In genomic region chr6:7725412-7725811, GRCh38 we compare ENCODE assay signal across 9 cellular contexts. TPM values are rescaled to one million over a fixed set of nuclear protein-coding genes. Genes with fewer than 3 reads are reported as not detected.
DNase-seq lines count a peak whose midpoint lies in the region; ATAC-seq and TF ChIP-seq lines count a peak whose summit lies in the region.
"Had no signal": no experiment of that assay in that cellular context is flagged by ENCODE, and none has a peak within 500 bp of the region (broad histone marks: within the 10 kb centered on the region; RNA-seq: fewer than 3 reads in every experiment).

No MANE protein-coding gene starts in this region.

- no CpG with 5 or more reads among the region's 10 CpGs for WGBS in IMR-90 (ENCODE audit: extremely low coverage in 2 of 2, insufficient read length in 1 of 2), 2 experiments

- H3K9me3 ChIP-seq in IMR-90 (ENCODE audit: control insufficient read depth, insufficient read depth, low read length) = no peaks in the 10 kb centered on the region
- H3K9me3 ChIP-seq in breast epithelium = no peaks in the 10 kb centered on the region

- no peak overlapping the region for H4K5ac ChIP-seq in IMR-90 (ENCODE audit: low read depth, low read length)

- intact Hi-C loops in IMR-90 (cut with micrococcal nuclease) (no loop called here), breast epithelium (cut with DNase I; ENCODE audit: low total_unique reads) (no loop called here)

- H2BK15ac ChIP-seq in IMR-90 (ENCODE audit: low read depth, low read length) = no peak overlapping the region

- H3K27me3 ChIP-seq in ACC112 (ENCODE audit: insufficient read depth, low read length) (peaks cover 23% of the 10 kb centered on the region), IMR-90 (ENCODE audit: control insufficient read depth, insufficient read depth, low read length) (peaks cover 45% of the 10 kb centered on the region), breast epithelium (peaks cover 3 to 48% of the 10 kb centered on the region in 2 donors)

- H2AK9ac ChIP-seq in IMR-90 (replicated peaks; ENCODE audit: low read depth, low read length, poor library complexity) = no peak overlapping the region

- H3K18ac ChIP-seq in IMR-90 (ENCODE audit: low read depth, low read length) = no peak overlapping the region

- no TSS peak for BruUV-seq in IMR-90 (replicated peaks; lab: Mats Ljungman, UMichigan)

- H3K4me2 ChIP-seq in IMR-90 (ENCODE audit: low read depth, low read length) = peak overlapping the region; percentile 87

- H3K79me2 ChIP-seq in ACC112 (ENCODE audit: control insufficient read depth, insufficient read depth, low read length, unreplicated experiment) = no peaks in the 10 kb centered on the region

- in situ Hi-C loops in IMR-90 (cut with MboI; ENCODE audit: low sequenced_read_pairs) = loop anchor here (10.0 kb wide), 1 partner anchor 169 kb away; no protein-coding TSS in a partner anchor

- no peak overlapping the region for H3K14ac ChIP-seq in IMR-90 (replicated peaks; ENCODE audit: low read depth, low read length)

- H3K4me3 ChIP-seq in ACC112 (ENCODE audit: low read depth, low read length) (peak overlapping the region; percentile 79), IMR-90 (ENCODE audit: insufficient read depth, low read depth, low read length) (peak overlapping the region; percentile 60), breast epithelium (peak overlapping the region; percentile 59 to 89 (median 62))

- DNase-seq in IMR-90 = no peak
- no peak for DNase-seq in breast epithelium (ENCODE audit: low spot score in 2 of 2)
- DNase-seq in naive thymus-derived CD8-positive, alpha-beta T cell = no peak
- no peak for DNase-seq in NCI-H2171 (lab: John Stamatoyannopoulos, UW)
- no peak for DNase-seq in CD1c-positive myeloid dendritic cell (ENCODE audit: extremely low spot score)
- DNase-seq in HCEC 1CT = no peak
- DNase-seq: DND-41 had no signal

- no peak overlapping the region for H2BK120ac ChIP-seq in IMR-90 (ENCODE audit: low read depth, low read length)

- H3K36me3 Mint-ChIP-seq in naive thymus-derived CD8-positive, alpha-beta T cell = peaks cover 0 to 4% (median 2%) of the 10 kb centered on the region in 3 donors

- H3K4me1 ChIP-seq in ACC112 (ENCODE audit: control insufficient read depth, insufficient read depth, low read length, unreplicated experiment) (peaks cover 14% of the 10 kb centered on the region), IMR-90 (ENCODE audit: control insufficient read depth, insufficient read depth, low read length) (peaks cover 3% of the 10 kb centered on the region; the same call in 1 of the 2 replicates), breast epithelium (peaks cover 0 to 11% of the 10 kb centered on the region in 2 donors)

- H3K56ac ChIP-seq in IMR-90 (ENCODE audit: extremely low read depth, insufficient read depth, low read length) = no peak overlapping the region

- no peaks in the 10 kb centered on the region for H4K20me1 ChIP-seq in IMR-90 (ENCODE audit: insufficient read depth, low read length)

- H3K36me3 ChIP-seq in ACC112 (ENCODE audit: insufficient read depth, low read length) (no peaks in the 10 kb centered on the region), IMR-90 (ENCODE audit: control insufficient read depth, insufficient read depth, low read length) (no peaks in the 10 kb centered on the region), breast epithelium (no peaks in the 10 kb centered on the region)

- H2BK20ac ChIP-seq in IMR-90 (ENCODE audit: low read depth, low read length) = no peak overlapping the region

- H3K9me3 Mint-ChIP-seq in naive thymus-derived CD8-positive, alpha-beta T cell = no peaks in the 10 kb centered on the region

- no peak overlapping the region for H3K27ac ChIP-seq in ACC112 (ENCODE audit: low read depth, low read length)
- H3K27ac ChIP-seq in IMR-90 (ENCODE audit: insufficient read depth, low read length) = no peak overlapping the region
- H3K27ac ChIP-seq in breast epithelium = no peak overlapping the region

- H2BK5ac ChIP-seq in IMR-90 (ENCODE audit: low read depth, low read length, poor library complexity, severe bottlenecking) = no peak overlapping the region

- CTCF ChIA-PET in IMR-90 (lab: Yijun Ruan, JAX) = interaction anchor here (0.8 to 1.3 kb wide), 2 partner anchors 267 to 281 kb away, joined by 4 read pairs; no protein-coding TSS in a partner anchor

- peak overlapping the region in 1 of 10 donors; percentile 22 for H3K27ac Mint-ChIP-seq in naive thymus-derived CD8-positive, alpha-beta T cell

- no peak overlapping the region for H4K8ac ChIP-seq in IMR-90 (ENCODE audit: low read depth in 2 of 2, low read length in 2 of 2)

- no peak for TF ChIP-seq POLR2A in IMR-90 (IDR thresholded peaks at IDR 0.05; ENCODE audit: low read depth, low read length)
- TF ChIP-seq POLR2A in breast epithelium (IDR thresholded peaks at IDR 0.05) = no peak

- no peak overlapping the region for H4K91ac ChIP-seq in IMR-90 (ENCODE audit: insufficient read depth, low read depth, low read length)

- no peak overlapping the region for H3K23ac ChIP-seq in IMR-90 (ENCODE audit: low read depth, low read length)

- TF ChIP-seq CTCF in IMR-90 (conservative IDR thresholded peaks at IDR 0.05; ENCODE audit: low read depth, low read length) (no peak), breast epithelium (IDR thresholded peaks at IDR 0.05) (no peak)

- no peak for ATAC-seq in IMR-90 (ENCODE audit: low read depth)
- no peak for ATAC-seq in naive thymus-derived CD8-positive, alpha-beta T cell
- ATAC-seq in GM18519 (IDR thresholded peaks at IDR 0.05; ENCODE audit: low FRiP score, unreplicated experiment) = no peak

- no peak overlapping the region for H3K4ac ChIP-seq in IMR-90 (ENCODE audit: low read depth, low read length)

- H3K4me3 Mint-ChIP-seq in naive thymus-derived CD8-positive, alpha-beta T cell = peak overlapping the region; percentile 62 to 82 (median 79)

- H3K9ac ChIP-seq in IMR-90 (ENCODE audit: low read depth, low read length) = no peak overlapping the region

- no peak overlapping the region for H2AK5ac ChIP-seq in IMR-90 (ENCODE audit: low read depth, low read length)

- dilution Hi-C loops in IMR-90 (cut with HindIII; ENCODE audit: low sequenced_read_pairs, unreplicated experiment) = no loop called here

- no peaks in the 10 kb centered on the region for H3K79me1 ChIP-seq in IMR-90 (ENCODE audit: low read depth in 1 of 2, low read length in 2 of 2)

- no peak for TF ChIP-seq RAD21 in IMR-90 (IDR thresholded peaks at IDR 0.05; ENCODE audit: low read length)

- H3K27me3 Mint-ChIP-seq in naive thymus-derived CD8-positive, alpha-beta T cell = peaks cover 40 to 74% (median 57%) of the 10 kb centered on the region in 5 donors

- POLR2A ChIA-PET in IMR-90 (lab: Charles Lee; ENCODE audit: unreplicated experiment) = no interaction called here
- POLR2A ChIA-PET in naive thymus-derived CD8-positive, alpha-beta T cell (lab: Charles Lee) = no interaction called here

- H2AFZ ChIP-seq in ACC112 (ENCODE audit: low read length, unreplicated experiment) (no peak overlapping the region), IMR-90 (replicated peaks; ENCODE audit: low read length, poor library complexity) (no peak overlapping the region)

- peaks cover 1 to 28% (median 23%) of the 10 kb centered on the region in 4 donors for H3K4me1 Mint-ChIP-seq in naive thymus-derived CD8-positive, alpha-beta T cell

- no peaks in the 10 kb centered on the region for H3K9me1 ChIP-seq in IMR-90 (ENCODE audit: insufficient read depth, low read length)

TF ChIP-seq in IMR-90, 13 proteins besides CTCF, POLR2A, EP300 and RAD21:
- TF ChIP-seq SMC3 (IDR thresholded peaks at IDR 0.05; ENCODE audit: low read depth, low read length) (no peak), MAFK (IDR thresholded peaks at IDR 0.05; ENCODE audit: low read depth, low read length) (no peak), NFE2L2 (IDR thresholded peaks at IDR 0.05; ENCODE audit: low read depth, low read length) (no peak), RCOR1 (IDR thresholded peaks at IDR 0.05; ENCODE audit: insufficient replicate concordance, low read length) (no peak), BHLHE40 (IDR thresholded peaks at IDR 0.05; ENCODE audit: low read depth, low read length) (no peak), RFX5 (IDR thresholded peaks at IDR 0.05; ENCODE audit: low read depth, low read length) (no peak), MAZ (IDR thresholded peaks at IDR 0.05; ENCODE audit: borderline replicate concordance, low read depth, low read length) (no peak), CHD1 (IDR thresholded peaks at IDR 0.05; ENCODE audit: low read depth, low read length) (no peak), FOS (IDR thresholded peaks at IDR 0.05; ENCODE audit: low read depth, low read length) (no peak), MXI1 (IDR thresholded peaks at IDR 0.05; ENCODE audit: borderline replicate concordance, low read depth, low read length) (no peak), CEBPB (IDR thresholded peaks at IDR 0.05; ENCODE audit: low read depth, low read length) (no peak), ELK1 (IDR thresholded peaks at IDR 0.05; ENCODE audit: borderline replicate concordance, low read depth, low read length) (no peak)
- TF ChIP-seq, protein P1, sequence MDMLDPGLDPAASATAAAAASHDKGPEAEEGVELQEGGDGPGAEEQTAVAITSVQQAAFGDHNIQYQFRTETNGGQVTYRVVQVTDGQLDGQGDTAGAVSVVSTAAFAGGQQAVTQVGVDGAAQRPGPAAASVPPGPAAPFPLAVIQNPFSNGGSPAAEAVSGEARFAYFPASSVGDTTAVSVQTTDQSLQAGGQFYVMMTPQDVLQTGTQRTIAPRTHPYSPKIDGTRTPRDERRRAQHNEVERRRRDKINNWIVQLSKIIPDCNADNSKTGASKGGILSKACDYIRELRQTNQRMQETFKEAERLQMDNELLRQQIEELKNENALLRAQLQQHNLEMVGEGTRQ (IDR thresholded peaks at IDR 0.05; ENCODE audit: low read depth, low read length) = no peak
TF ChIP-seq in IMR-90: peak in this region for 0.

RNA-seq across cellular contexts. Expression of gene BMP6, which starts 0.5 kb away (rescaled TPM):
- 0.18 and 0.28 TPM in 2 replicates for total RNA-seq in IMR-90 (2012; rRNA removed)
- 0.19 TPM in 2 replicates for polyA plus RNA-seq in IMR-90 (2012; rRNA removed)
- polyA plus RNA-seq in IMR-90 (2012; cell fraction: cytosol; rRNA removed) = 0.14 and 0.20 TPM in 2 replicates
- polyA plus RNA-seq in IMR-90 (2012; cell fraction: nucleus; rRNA removed; ENCODE audit: low replicate concordance) = 0.07 and 0.17 TPM in 2 replicates
- total RNA-seq in breast epithelium = 10 to 100 TPM in 1 of 3 donors, 1 to 10 TPM in 2; 3.5 to 11.1 (median 6.2) TPM
- not detected for total RNA-seq in naive thymus-derived CD8-positive, alpha-beta T cell
- not detected for polyA plus RNA-seq in naive thymus-derived CD8-positive, alpha-beta T cell
